1 cellular context compared by ENCODE assay signal in the genomic region with DNA sequence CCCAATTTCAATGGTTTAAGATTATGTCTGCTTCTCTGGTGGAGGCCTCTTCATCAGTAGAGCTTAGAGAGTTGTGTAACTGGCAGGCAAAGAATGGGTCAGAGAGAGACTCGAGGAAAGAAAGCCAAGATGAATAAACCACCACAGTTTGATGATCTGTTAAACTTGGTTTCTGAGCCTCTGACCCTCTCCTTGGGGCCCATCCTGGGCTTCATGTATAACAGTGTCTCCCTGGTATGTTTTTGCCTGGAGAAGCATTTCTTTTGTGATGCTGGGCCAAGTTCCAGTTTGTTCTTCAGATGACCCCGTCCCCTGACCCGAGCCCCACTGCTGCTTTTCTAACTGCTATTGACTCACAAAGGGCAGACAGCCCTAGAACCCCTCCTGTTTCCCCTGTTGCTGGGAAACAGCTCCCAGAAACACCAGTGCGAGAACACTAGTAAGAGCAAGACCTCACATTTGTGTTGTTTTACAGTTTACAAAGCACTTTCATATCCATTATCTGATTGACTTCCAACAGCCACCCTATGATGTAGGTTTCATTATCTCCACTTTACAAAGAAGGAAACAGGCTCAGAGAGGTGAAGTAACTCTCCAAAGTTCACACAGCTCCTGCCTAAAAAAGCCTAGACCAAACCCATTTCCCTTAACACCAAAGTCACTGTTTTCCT.
TF ChIP-seq lines count a peak whose summit lies in the region.

No MANE protein-coding gene starts in this region.

TF ChIP-seq in WTC11, 78 proteins besides CTCF, POLR2A, EP300 and RAD21 (continued from another document):
- TF ChIP-seq, protein P1, sequence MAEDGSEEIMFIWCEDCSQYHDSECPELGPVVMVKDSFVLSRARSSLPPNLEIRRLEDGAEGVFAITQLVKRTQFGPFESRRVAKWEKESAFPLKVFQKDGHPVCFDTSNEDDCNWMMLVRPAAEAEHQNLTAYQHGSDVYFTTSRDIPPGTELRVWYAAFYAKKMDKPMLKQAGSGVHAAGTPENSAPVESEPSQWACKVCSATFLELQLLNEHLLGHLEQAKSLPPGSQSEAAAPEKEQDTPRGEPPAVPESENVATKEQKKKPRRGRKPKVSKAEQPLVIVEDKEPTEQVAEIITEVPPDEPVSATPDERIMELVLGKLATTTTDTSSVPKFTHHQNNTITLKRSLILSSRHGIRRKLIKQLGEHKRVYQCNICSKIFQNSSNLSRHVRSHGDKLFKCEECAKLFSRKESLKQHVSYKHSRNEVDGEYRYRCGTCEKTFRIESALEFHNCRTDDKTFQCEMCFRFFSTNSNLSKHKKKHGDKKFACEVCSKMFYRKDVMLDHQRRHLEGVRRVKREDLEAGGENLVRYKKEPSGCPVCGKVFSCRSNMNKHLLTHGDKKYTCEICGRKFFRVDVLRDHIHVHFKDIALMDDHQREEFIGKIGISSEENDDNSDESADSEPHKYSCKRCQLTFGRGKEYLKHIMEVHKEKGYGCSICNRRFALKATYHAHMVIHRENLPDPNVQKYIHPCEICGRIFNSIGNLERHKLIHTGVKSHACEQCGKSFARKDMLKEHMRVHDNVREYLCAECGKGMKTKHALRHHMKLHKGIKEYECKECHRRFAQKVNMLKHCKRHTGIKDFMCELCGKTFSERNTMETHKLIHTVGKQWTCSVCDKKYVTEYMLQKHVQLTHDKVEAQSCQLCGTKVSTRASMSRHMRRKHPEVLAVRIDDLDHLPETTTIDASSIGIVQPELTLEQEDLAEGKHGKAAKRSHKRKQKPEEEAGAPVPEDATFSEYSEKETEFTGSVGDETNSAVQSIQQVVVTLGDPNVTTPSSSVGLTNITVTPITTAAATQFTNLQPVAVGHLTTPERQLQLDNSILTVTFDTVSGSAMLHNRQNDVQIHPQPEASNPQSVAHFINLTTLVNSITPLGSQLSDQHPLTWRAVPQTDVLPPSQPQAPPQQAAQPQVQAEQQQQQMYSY (CRISPR knock-in tag; IDR thresholded peaks at IDR 0.05), result no peak
- TF ChIP-seq IRF2 (CRISPR knock-in tag; IDR thresholded peaks at IDR 0.05; ENCODE audit: borderline replicate concordance, low read depth), result no peak
- no peak for TF ChIP-seq ZNF396 (CRISPR knock-in tag; IDR thresholded peaks at IDR 0.05; ENCODE audit: borderline replicate concordance)
- no peak for TF ChIP-seq ZNF138 (CRISPR knock-in tag; conservative IDR thresholded peaks at IDR 0.05)
- TF ChIP-seq, protein P2, sequence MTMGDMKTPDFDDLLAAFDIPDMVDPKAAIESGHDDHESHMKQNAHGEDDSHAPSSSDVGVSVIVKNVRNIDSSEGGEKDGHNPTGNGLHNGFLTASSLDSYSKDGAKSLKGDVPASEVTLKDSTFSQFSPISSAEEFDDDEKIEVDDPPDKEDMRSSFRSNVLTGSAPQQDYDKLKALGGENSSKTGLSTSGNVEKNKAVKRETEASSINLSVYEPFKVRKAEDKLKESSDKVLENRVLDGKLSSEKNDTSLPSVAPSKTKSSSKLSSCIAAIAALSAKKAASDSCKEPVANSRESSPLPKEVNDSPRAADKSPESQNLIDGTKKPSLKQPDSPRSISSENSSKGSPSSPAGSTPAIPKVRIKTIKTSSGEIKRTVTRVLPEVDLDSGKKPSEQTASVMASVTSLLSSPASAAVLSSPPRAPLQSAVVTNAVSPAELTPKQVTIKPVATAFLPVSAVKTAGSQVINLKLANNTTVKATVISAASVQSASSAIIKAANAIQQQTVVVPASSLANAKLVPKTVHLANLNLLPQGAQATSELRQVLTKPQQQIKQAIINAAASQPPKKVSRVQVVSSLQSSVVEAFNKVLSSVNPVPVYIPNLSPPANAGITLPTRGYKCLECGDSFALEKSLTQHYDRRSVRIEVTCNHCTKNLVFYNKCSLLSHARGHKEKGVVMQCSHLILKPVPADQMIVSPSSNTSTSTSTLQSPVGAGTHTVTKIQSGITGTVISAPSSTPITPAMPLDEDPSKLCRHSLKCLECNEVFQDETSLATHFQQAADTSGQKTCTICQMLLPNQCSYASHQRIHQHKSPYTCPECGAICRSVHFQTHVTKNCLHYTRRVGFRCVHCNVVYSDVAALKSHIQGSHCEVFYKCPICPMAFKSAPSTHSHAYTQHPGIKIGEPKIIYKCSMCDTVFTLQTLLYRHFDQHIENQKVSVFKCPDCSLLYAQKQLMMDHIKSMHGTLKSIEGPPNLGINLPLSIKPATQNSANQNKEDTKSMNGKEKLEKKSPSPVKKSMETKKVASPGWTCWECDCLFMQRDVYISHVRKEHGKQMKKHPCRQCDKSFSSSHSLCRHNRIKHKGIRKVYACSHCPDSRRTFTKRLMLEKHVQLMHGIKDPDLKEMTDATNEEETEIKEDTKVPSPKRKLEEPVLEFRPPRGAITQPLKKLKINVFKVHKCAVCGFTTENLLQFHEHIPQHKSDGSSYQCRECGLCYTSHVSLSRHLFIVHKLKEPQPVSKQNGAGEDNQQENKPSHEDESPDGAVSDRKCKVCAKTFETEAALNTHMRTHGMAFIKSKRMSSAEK (CRISPR knock-in tag; IDR thresholded peaks at IDR 0.05; ENCODE audit: borderline replicate concordance), result no peak
- TF ChIP-seq, protein P3, sequence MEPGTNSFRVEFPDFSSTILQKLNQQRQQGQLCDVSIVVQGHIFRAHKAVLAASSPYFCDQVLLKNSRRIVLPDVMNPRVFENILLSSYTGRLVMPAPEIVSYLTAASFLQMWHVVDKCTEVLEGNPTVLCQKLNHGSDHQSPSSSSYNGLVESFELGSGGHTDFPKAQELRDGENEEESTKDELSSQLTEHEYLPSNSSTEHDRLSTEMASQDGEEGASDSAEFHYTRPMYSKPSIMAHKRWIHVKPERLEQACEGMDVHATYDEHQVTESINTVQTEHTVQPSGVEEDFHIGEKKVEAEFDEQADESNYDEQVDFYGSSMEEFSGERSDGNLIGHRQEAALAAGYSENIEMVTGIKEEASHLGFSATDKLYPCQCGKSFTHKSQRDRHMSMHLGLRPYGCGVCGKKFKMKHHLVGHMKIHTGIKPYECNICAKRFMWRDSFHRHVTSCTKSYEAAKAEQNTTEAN (CRISPR knock-in tag; IDR thresholded peaks at IDR 0.05), result no peak
- TF ChIP-seq PRRX2 (CRISPR knock-in tag; IDR thresholded peaks at IDR 0.05), result no peak
- TF ChIP-seq ETV6 (CRISPR knock-in tag; IDR thresholded peaks at IDR 0.05), result no peak
- TF ChIP-seq, protein P4, sequence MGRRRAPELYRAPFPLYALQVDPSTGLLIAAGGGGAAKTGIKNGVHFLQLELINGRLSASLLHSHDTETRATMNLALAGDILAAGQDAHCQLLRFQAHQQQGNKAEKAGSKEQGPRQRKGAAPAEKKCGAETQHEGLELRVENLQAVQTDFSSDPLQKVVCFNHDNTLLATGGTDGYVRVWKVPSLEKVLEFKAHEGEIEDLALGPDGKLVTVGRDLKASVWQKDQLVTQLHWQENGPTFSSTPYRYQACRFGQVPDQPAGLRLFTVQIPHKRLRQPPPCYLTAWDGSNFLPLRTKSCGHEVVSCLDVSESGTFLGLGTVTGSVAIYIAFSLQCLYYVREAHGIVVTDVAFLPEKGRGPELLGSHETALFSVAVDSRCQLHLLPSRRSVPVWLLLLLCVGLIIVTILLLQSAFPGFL (CRISPR knock-in tag; IDR thresholded peaks at IDR 0.05; ENCODE audit: borderline replicate concordance), result no peak
- TF ChIP-seq, protein P5, sequence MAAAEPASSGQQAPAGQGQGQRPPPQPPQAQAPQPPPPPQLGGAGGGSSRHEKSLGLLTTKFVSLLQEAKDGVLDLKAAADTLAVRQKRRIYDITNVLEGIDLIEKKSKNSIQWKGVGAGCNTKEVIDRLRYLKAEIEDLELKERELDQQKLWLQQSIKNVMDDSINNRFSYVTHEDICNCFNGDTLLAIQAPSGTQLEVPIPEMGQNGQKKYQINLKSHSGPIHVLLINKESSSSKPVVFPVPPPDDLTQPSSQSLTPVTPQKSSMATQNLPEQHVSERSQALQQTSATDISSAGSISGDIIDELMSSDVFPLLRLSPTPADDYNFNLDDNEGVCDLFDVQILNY (CRISPR knock-in tag; IDR thresholded peaks at IDR 0.05), result no peak
- TF ChIP-seq, protein P6, sequence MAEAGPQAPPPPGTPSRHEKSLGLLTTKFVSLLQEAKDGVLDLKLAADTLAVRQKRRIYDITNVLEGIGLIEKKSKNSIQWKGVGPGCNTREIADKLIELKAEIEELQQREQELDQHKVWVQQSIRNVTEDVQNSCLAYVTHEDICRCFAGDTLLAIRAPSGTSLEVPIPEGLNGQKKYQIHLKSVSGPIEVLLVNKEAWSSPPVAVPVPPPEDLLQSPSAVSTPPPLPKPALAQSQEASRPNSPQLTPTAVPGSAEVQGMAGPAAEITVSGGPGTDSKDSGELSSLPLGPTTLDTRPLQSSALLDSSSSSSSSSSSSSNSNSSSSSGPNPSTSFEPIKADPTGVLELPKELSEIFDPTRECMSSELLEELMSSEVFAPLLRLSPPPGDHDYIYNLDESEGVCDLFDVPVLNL (CRISPR knock-in tag; IDR thresholded peaks at IDR 0.05; ENCODE audit: borderline replicate concordance, low read depth), result no peak
- TF ChIP-seq ZNF263 (CRISPR knock-in tag; IDR thresholded peaks at IDR 0.05; ENCODE audit: low read depth), result no peak
TF ChIP-seq in WTC11: peak in this region for 0.
